In genomic region chr14:91380610-91381371, GRCh38 we compare ENCODE assay signal across 8 cellular contexts. TPM values are rescaled to one million over a fixed set of nuclear protein-coding genes. Genes with fewer than 3 reads are reported as not detected.
DNase-seq lines count a peak whose midpoint lies in the region; TF ChIP-seq lines count a peak whose summit lies in the region.

No MANE protein-coding gene starts in this region.

- CTCF ChIA-PET in HEK293 (lab: Yijun Ruan, JAX): no interaction called here
- CTCF ChIA-PET in RWPE1 (lab: Yijun Ruan, JAX): no interaction called here

- no peaks in the 10 kb centered on the region for H3K9me3 ChIP-seq in HEK293 (ENCODE audit: control insufficient read depth, insufficient read depth, low read depth, low read length)

- intact Hi-C loops in CD14-positive monocyte (cut with micrococcal nuclease): loop anchor here in 1 of 2 donors (1.0 kb wide), 1 partner anchor 8 kb away; no protein-coding TSS in a partner anchor

- H3K36me3 Mint-ChIP-seq in CD14-positive monocyte: peaks cover 48 to 68% of the 10 kb centered on the region in 2 donors

- no peaks in the 10 kb centered on the region for H3K9me3 Mint-ChIP-seq in CD14-positive monocyte

- TF ChIP-seq CTCF in CD14-positive monocyte (IDR thresholded peaks at IDR 0.05) (no peak), HEK293 (tag by site-specific recombination; IDR thresholded peaks at IDR 0.05) (no peak; the same call in 1 of the 2 replicates), RWPE1 (conservative IDR thresholded peaks at IDR 0.05; ENCODE audit: low read depth) (no peak), fibroblast of the aortic adventitia (IDR thresholded peaks at IDR 0.05; ENCODE audit: insufficient read depth, low read length) (no peak), GM10266 (IDR thresholded peaks at IDR 0.05; ENCODE audit: control insufficient read depth, insufficient read depth, low read depth, missing control alignments) (no peak)

- H3K36me3 ChIP-seq in HEK293 (ENCODE audit: control insufficient read depth in 2 of 2, insufficient read depth in 1 of 2, low read length in 2 of 2): no peaks in the 10 kb centered on the region

- H3K27ac ChIP-seq in HEK293 (ENCODE audit: extremely low read depth, low read depth, low read length) (peak overlapping the region; percentile 74), RWPE1 (peak overlapping the region; percentile 53)

- POLR2A ChIA-PET in HEK293 (lab: Yijun Ruan, JAX) (interaction anchor here (1.2 kb wide), 1 partner anchor 35 kb away, joined by 3 read pairs; no protein-coding TSS in a partner anchor), RWPE1 (lab: Yijun Ruan, JAX; ENCODE audit: low non-redundant PET) (no interaction called here)

- no peak overlapping the region for H3K4me3 Mint-ChIP-seq in CD14-positive monocyte

- H3K27ac Mint-ChIP-seq in CD14-positive monocyte: peak overlapping the region; percentile 47 to 98 (median 87)

- H3K27me3 Mint-ChIP-seq in CD14-positive monocyte (ENCODE audit: low read depth in 3 of 3): peaks cover 0 to 2% (median 0%) of the 10 kb centered on the region in 3 donors

- peaks cover 38% of the 10 kb centered on the region for H3K4me1 ChIP-seq in HEK293 (ENCODE audit: control insufficient read depth, insufficient read depth, low read length)

- H3K4me1 Mint-ChIP-seq in CD14-positive monocyte: peaks cover 90% of the 10 kb centered on the region

- H3K4me3 ChIP-seq in HEK293 (ENCODE audit: low read depth, low read length) (no peak overlapping the region), fibroblast of the aortic adventitia (ENCODE audit: low read depth, low read length) (no peak overlapping the region)

- no peak for DNase-seq in CD14-positive monocyte (ENCODE audit: low spot score)
- no peak for DNase-seq in RWPE1 (ENCODE audit: low spot score)
- DNase-seq in fibroblast of the aortic adventitia (ENCODE audit: low read depth): peak; percentile 11
- no peak for DNase-seq in GM10266 (ENCODE audit: extremely low spot score)
- DNase-seq in SK-N-DZ (ENCODE audit: low spot score): no peak
- no peak for DNase-seq in mesenteric fat pad (ENCODE audit: low spot score)
- no peak for DNase-seq in NAMALWA (ENCODE audit: low spot score)

TF ChIP-seq in HEK293, 187 proteins besides CTCF, POLR2A, EP300 and RAD21 (continues in another document):
- TF ChIP-seq YY1 (tag by site-specific recombination; IDR thresholded peaks at IDR 0.05): no peak
- no peak for TF ChIP-seq ZNF211 (tag by site-specific recombination; IDR thresholded peaks at IDR 0.05; ENCODE audit: low read depth)
- TF ChIP-seq ZNF785 (tag by site-specific recombination; IDR thresholded peaks at IDR 0.05): no peak
- no peak for TF ChIP-seq ZNF248 (tag by site-specific recombination; IDR thresholded peaks at IDR 0.05)
- TF ChIP-seq GLIS2 (tag by site-specific recombination; IDR thresholded peaks at IDR 0.05): no peak; the same call in 1 of the 2 replicates
- TF ChIP-seq ZXDB (tag by site-specific recombination; IDR thresholded peaks at IDR 0.05): peak; percentile 91
- TF ChIP-seq ZNF548 (tag by site-specific recombination; IDR thresholded peaks at IDR 0.05): no peak
- 0 out of 2 replicates have a peak, but pooled peaks have one; percentile 46 for TF ChIP-seq ZBTB20 (tag by site-specific recombination; IDR thresholded peaks at IDR 0.05)
- TF ChIP-seq ZNF626 (tag by site-specific recombination; IDR thresholded peaks at IDR 0.05): no peak
- peak; percentile 80 for TF ChIP-seq FEZF1 (tag by site-specific recombination; IDR thresholded peaks at IDR 0.05)
- no peak for TF ChIP-seq ZNF354C (tag by site-specific recombination; IDR thresholded peaks at IDR 0.05; ENCODE audit: borderline replicate concordance, low read depth)
- no peak for TF ChIP-seq GLI4 (tag by site-specific recombination; IDR thresholded peaks at IDR 0.05)
- TF ChIP-seq ZNF341 (tag by site-specific recombination; IDR thresholded peaks at IDR 0.05; ENCODE audit: low read depth): peak; percentile 63
- no peak for TF ChIP-seq ZNF701 (tag by site-specific recombination; IDR thresholded peaks at IDR 0.05)
- TF ChIP-seq ZNF335 (tag by site-specific recombination; conservative IDR thresholded peaks at IDR 0.05): no peak
- TF ChIP-seq ZNF292 (tag by site-specific recombination; IDR thresholded peaks at IDR 0.05; ENCODE audit: borderline replicate concordance, low read depth): no peak
- TF ChIP-seq PATZ1 (tag by site-specific recombination; IDR thresholded peaks at IDR 0.05): peak; percentile 93
- no peak for TF ChIP-seq ZNF148 (tag by site-specific recombination; IDR thresholded peaks at IDR 0.05; ENCODE audit: borderline replicate concordance)
- TF ChIP-seq ZNF214 (tag by site-specific recombination; IDR thresholded peaks at IDR 0.05; ENCODE audit: borderline replicate concordance): no peak
- peak; percentile 99 for TF ChIP-seq PRDM6 (tag by site-specific recombination; IDR thresholded peaks at IDR 0.05)
- no peak for TF ChIP-seq ZNF677 (tag by site-specific recombination; IDR thresholded peaks at IDR 0.05)
- no peak for TF ChIP-seq ZNF704 (tag by site-specific recombination; IDR thresholded peaks at IDR 0.05)
- no peak for TF ChIP-seq ZNF791 (tag by site-specific recombination; IDR thresholded peaks at IDR 0.05)
- TF ChIP-seq ZNF112 (tag by site-specific recombination; IDR thresholded peaks at IDR 0.05): no peak

RNA-seq across cellular contexts. Expression of gene CCDC88C, which starts 36.8 kb away (rescaled TPM):
- 10 to 100 TPM; 11.6 to 12.3 TPM for polyA plus RNA-seq in CD14-positive monocyte
- total RNA-seq in fibroblast of the aortic adventitia (ENCODE audit: low replicate concordance): under 0.01 TPM in 1 of 2 replicates, not detected in the other
- polyA plus RNA-seq in SK-N-DZ (2014; cell fraction: cytosol; rRNA removed): 3.7 and 4.2 TPM in 2 replicates
- 7.4 and 8.6 TPM in 2 replicates for polyA plus RNA-seq in SK-N-DZ (2014; cell fraction: nucleus; rRNA removed)
- 17.4 TPM for total RNA-seq in mesenteric fat pad

Comparison
In these comparisons a context has a peak if more than half of its experiments do, and no peak if none do; other contexts are left out.
1. RNA of gene CCDC88C, which starts 36.8 kb away (total RNA-seq): 17.4 TPM in mesenteric fat pad (single experiment); under 0.01 TPM in fibroblast of the aortic adventitia; every median in the first group is over 10 times any median in the second.